In the genomic region with DNA sequence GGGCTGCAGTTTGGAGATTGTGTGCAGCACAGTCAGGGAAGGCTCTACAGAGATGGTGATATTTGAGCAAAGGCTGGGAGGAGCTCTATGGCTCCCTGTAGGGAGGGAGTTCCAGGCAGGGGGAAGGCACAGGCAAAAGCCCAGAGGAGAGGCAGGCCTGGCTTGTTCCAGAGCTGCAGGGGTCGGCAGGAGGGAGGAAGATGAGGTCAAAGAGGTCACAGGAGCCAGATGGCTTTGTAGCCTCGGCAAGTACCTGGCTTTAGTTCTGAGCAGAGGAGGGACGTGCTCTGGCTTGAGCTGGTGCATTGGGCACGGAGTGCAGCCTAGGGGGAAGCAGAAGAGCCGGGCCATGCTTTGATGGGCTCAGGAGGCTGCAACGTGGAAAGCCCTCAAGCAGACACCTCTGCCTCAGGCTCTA, we compare ENCODE assay signal across 1 cellular context.
TF ChIP-seq lines count a peak whose summit lies in the region.

No MANE protein-coding gene starts in this region.

TF ChIP-seq in HepG2, 621 proteins besides CTCF, POLR2A, EP300 and RAD21 (continued from another document and continues in another):
- TF ChIP-seq, protein P1, sequence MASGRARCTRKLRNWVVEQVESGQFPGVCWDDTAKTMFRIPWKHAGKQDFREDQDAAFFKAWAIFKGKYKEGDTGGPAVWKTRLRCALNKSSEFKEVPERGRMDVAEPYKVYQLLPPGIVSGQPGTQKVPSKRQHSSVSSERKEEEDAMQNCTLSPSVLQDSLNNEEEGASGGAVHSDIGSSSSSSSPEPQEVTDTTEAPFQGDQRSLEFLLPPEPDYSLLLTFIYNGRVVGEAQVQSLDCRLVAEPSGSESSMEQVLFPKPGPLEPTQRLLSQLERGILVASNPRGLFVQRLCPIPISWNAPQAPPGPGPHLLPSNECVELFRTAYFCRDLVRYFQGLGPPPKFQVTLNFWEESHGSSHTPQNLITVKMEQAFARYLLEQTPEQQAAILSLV (CRISPR knock-in tag; IDR thresholded peaks at IDR 0.05; ENCODE audit: borderline replicate concordance): no peak
- TF ChIP-seq, protein P2, sequence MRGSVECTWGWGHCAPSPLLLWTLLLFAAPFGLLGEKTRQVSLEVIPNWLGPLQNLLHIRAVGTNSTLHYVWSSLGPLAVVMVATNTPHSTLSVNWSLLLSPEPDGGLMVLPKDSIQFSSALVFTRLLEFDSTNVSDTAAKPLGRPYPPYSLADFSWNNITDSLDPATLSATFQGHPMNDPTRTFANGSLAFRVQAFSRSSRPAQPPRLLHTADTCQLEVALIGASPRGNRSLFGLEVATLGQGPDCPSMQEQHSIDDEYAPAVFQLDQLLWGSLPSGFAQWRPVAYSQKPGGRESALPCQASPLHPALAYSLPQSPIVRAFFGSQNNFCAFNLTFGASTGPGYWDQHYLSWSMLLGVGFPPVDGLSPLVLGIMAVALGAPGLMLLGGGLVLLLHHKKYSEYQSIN (CRISPR knock-in tag; IDR thresholded peaks at IDR 0.05; ENCODE audit: borderline replicate concordance): no peak
- TF ChIP-seq, protein P3, sequence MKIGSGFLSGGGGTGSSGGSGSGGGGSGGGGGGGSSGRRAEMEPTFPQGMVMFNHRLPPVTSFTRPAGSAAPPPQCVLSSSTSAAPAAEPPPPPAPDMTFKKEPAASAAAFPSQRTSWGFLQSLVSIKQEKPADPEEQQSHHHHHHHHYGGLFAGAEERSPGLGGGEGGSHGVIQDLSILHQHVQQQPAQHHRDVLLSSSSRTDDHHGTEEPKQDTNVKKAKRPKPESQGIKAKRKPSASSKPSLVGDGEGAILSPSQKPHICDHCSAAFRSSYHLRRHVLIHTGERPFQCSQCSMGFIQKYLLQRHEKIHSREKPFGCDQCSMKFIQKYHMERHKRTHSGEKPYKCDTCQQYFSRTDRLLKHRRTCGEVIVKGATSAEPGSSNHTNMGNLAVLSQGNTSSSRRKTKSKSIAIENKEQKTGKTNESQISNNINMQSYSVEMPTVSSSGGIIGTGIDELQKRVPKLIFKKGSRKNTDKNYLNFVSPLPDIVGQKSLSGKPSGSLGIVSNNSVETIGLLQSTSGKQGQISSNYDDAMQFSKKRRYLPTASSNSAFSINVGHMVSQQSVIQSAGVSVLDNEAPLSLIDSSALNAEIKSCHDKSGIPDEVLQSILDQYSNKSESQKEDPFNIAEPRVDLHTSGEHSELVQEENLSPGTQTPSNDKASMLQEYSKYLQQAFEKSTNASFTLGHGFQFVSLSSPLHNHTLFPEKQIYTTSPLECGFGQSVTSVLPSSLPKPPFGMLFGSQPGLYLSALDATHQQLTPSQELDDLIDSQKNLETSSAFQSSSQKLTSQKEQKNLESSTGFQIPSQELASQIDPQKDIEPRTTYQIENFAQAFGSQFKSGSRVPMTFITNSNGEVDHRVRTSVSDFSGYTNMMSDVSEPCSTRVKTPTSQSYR (CRISPR knock-in tag; IDR thresholded peaks at IDR 0.05; ENCODE audit: borderline replicate concordance): no peak
- TF ChIP-seq SAP130 (CRISPR knock-in tag; IDR thresholded peaks at IDR 0.05; ENCODE audit: low read depth): peak; percentile 27; the same call in 1 of the 2 replicates
- 0 out of 3 replicates have a peak, but pooled peaks have one; percentile 17 for TF ChIP-seq MXI1 (IDR thresholded peaks at IDR 0.05; ENCODE audit: borderline replicate concordance, low read depth, low read length)
- TF ChIP-seq SCMH1 (CRISPR knock-in tag; IDR thresholded peaks at IDR 0.05; ENCODE audit: borderline replicate concordance): no peak
- TF ChIP-seq, protein P4, sequence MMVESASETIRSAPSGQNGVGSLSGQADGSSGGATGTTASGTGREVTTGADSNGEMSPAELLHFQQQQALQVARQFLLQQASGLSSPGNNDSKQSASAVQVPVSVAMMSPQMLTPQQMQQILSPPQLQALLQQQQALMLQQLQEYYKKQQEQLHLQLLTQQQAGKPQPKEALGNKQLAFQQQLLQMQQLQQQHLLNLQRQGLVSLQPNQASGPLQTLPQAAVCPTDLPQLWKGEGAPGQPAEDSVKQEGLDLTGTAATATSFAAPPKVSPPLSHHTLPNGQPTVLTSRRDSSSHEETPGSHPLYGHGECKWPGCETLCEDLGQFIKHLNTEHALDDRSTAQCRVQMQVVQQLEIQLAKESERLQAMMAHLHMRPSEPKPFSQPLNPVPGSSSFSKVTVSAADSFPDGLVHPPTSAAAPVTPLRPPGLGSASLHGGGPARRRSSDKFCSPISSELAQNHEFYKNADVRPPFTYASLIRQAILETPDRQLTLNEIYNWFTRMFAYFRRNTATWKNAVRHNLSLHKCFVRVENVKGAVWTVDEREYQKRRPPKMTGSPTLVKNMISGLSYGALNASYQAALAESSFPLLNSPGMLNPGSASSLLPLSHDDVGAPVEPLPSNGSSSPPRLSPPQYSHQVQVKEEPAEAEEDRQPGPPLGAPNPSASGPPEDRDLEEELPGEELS (CRISPR knock-in tag; IDR thresholded peaks at IDR 0.05): no peak
- TF ChIP-seq ZNF672 (CRISPR knock-in tag; IDR thresholded peaks at IDR 0.05): no peak
- TF ChIP-seq, protein P5, sequence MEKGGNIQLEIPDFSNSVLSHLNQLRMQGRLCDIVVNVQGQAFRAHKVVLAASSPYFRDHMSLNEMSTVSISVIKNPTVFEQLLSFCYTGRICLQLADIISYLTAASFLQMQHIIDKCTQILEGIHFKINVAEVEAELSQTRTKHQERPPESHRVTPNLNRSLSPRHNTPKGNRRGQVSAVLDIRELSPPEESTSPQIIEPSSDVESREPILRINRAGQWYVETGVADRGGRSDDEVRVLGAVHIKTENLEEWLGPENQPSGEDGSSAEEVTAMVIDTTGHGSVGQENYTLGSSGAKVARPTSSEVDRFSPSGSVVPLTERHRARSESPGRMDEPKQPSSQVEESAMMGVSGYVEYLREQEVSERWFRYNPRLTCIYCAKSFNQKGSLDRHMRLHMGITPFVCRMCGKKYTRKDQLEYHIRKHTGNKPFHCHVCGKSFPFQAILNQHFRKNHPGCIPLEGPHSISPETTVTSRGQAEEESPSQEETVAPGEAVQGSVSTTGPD (CRISPR knock-in tag; IDR thresholded peaks at IDR 0.05): no peak
- TF ChIP-seq ZC3H4 (CRISPR knock-in tag; IDR thresholded peaks at IDR 0.05; ENCODE audit: borderline replicate concordance): no peak
- 0 out of 2 replicates have a peak, but pooled peaks have one; percentile 30 for TF ChIP-seq ZMYM4 (CRISPR knock-in tag; IDR thresholded peaks at IDR 0.05)
- no peak for TF ChIP-seq ZNF530 (CRISPR knock-in tag; IDR thresholded peaks at IDR 0.05; ENCODE audit: low read depth)
- no peak for TF ChIP-seq ZNF546 (CRISPR knock-in tag; conservative IDR thresholded peaks at IDR 0.05)
- no peak for TF ChIP-seq ZNF878 (CRISPR knock-in tag; IDR thresholded peaks at IDR 0.05)
- TF ChIP-seq PITX1 (CRISPR knock-in tag; IDR thresholded peaks at IDR 0.05): no peak
- no peak for TF ChIP-seq CENPT (CRISPR knock-in tag; IDR thresholded peaks at IDR 0.05; ENCODE audit: low read depth)
- no peak for TF ChIP-seq ZNF101 (CRISPR knock-in tag; IDR thresholded peaks at IDR 0.05; ENCODE audit: borderline replicate concordance, low read depth)
- no peak for TF ChIP-seq SIN3A (IDR thresholded peaks at IDR 0.05; ENCODE audit: borderline replicate concordance, low read depth, low read length)
- no peak for TF ChIP-seq ZBTB1 (CRISPR knock-in tag; IDR thresholded peaks at IDR 0.05; ENCODE audit: borderline replicate concordance)
- TF ChIP-seq, protein P6, sequence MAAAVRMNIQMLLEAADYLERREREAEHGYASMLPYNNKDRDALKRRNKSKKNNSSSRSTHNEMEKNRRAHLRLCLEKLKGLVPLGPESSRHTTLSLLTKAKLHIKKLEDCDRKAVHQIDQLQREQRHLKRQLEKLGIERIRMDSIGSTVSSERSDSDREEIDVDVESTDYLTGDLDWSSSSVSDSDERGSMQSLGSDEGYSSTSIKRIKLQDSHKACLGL (CRISPR knock-in tag; IDR thresholded peaks at IDR 0.05): no peak
- TF ChIP-seq FOXK1 (CRISPR knock-in tag; IDR thresholded peaks at IDR 0.05; ENCODE audit: borderline replicate concordance, low read depth): no peak
- no peak for TF ChIP-seq SIX4 (CRISPR knock-in tag; IDR thresholded peaks at IDR 0.05)
- TF ChIP-seq, protein P7, sequence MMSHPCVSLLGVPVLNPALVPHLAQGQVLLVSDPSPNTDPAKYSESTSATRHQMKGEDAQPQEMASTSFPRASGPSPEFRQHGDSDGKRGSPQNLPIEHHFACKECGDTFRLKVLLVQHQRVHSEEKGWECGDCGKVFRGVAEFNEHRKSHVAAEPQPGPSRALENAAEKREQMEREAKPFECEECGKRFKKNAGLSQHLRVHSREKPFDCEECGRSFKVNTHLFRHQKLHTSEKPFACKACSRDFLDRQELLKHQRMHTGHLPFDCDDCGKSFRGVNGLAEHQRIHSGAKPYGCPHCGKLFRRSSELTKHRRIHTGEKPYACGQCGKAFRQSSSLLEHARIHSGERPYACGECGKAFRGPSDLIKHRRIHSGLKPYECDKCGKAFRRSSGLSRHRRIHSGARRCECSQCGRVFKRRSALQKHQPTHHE (CRISPR knock-in tag; IDR thresholded peaks at IDR 0.05; ENCODE audit: borderline replicate concordance): no peak
- TF ChIP-seq XRCC5 (optimal IDR thresholded peaks at IDR 0.05; ENCODE audit: low read length): peak; percentile 73
- TF ChIP-seq, protein P8, sequence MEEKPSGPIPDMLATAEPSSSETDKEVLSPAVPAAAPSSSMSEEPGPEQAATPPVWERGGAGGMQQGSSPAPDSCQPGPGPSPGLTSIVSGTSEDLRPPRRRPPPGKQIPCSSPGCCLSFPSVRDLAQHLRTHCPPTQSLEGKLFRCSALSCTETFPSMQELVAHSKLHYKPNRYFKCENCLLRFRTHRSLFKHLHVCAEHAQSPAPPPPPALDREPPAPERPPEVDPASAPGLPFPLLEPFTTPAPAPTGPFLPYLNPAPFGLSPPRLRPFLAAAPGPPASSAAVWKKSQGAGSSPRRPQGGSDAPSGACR (CRISPR knock-in tag; IDR thresholded peaks at IDR 0.05): no peak
- no peak for TF ChIP-seq ESRRA (CRISPR knock-in tag; IDR thresholded peaks at IDR 0.05; ENCODE audit: low read depth)
- TF ChIP-seq, protein P9, sequence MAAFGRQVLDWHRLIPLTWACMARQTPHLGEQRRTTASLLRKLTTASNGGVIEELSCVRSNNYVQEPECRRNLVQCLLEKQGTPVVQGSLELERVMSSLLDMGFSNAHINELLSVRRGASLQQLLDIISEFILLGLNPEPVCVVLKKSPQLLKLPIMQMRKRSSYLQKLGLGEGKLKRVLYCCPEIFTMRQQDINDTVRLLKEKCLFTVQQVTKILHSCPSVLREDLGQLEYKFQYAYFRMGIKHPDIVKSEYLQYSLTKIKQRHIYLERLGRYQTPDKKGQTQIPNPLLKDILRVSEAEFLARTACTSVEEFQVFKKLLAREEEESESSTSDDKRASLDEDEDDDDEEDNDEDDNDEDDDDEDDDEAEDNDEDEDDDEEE (CRISPR knock-in tag; IDR thresholded peaks at IDR 0.05): no peak
- TF ChIP-seq, protein P10, sequence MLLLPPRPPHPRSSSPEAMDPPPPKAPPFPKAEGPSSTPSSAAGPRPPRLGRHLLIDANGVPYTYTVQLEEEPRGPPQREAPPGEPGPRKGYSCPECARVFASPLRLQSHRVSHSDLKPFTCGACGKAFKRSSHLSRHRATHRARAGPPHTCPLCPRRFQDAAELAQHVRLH (CRISPR knock-in tag; IDR thresholded peaks at IDR 0.05; ENCODE audit: borderline replicate concordance, low read depth): no peak
- TF ChIP-seq ZFP36 (IDR thresholded peaks at IDR 0.05; ENCODE audit: borderline replicate concordance, low read depth, low read length, partially characterized antibody): no peak
- TF ChIP-seq KMT2B (CRISPR knock-in tag; IDR thresholded peaks at IDR 0.05): peak; percentile 20; the same call in 1 of the 2 replicates
- TF ChIP-seq EHMT2 (IDR thresholded peaks at IDR 0.05; ENCODE audit: borderline replicate concordance, low read depth, low read length): no peak
- TF ChIP-seq, protein P11, sequence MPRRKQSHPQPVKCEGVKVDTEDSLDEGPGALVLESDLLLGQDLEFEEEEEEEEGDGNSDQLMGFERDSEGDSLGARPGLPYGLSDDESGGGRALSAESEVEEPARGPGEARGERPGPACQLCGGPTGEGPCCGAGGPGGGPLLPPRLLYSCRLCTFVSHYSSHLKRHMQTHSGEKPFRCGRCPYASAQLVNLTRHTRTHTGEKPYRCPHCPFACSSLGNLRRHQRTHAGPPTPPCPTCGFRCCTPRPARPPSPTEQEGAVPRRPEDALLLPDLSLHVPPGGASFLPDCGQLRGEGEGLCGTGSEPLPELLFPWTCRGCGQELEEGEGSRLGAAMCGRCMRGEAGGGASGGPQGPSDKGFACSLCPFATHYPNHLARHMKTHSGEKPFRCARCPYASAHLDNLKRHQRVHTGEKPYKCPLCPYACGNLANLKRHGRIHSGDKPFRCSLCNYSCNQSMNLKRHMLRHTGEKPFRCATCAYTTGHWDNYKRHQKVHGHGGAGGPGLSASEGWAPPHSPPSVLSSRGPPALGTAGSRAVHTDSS (CRISPR knock-in tag; conservative IDR thresholded peaks at IDR 0.05): no peak
- TF ChIP-seq, protein P12, sequence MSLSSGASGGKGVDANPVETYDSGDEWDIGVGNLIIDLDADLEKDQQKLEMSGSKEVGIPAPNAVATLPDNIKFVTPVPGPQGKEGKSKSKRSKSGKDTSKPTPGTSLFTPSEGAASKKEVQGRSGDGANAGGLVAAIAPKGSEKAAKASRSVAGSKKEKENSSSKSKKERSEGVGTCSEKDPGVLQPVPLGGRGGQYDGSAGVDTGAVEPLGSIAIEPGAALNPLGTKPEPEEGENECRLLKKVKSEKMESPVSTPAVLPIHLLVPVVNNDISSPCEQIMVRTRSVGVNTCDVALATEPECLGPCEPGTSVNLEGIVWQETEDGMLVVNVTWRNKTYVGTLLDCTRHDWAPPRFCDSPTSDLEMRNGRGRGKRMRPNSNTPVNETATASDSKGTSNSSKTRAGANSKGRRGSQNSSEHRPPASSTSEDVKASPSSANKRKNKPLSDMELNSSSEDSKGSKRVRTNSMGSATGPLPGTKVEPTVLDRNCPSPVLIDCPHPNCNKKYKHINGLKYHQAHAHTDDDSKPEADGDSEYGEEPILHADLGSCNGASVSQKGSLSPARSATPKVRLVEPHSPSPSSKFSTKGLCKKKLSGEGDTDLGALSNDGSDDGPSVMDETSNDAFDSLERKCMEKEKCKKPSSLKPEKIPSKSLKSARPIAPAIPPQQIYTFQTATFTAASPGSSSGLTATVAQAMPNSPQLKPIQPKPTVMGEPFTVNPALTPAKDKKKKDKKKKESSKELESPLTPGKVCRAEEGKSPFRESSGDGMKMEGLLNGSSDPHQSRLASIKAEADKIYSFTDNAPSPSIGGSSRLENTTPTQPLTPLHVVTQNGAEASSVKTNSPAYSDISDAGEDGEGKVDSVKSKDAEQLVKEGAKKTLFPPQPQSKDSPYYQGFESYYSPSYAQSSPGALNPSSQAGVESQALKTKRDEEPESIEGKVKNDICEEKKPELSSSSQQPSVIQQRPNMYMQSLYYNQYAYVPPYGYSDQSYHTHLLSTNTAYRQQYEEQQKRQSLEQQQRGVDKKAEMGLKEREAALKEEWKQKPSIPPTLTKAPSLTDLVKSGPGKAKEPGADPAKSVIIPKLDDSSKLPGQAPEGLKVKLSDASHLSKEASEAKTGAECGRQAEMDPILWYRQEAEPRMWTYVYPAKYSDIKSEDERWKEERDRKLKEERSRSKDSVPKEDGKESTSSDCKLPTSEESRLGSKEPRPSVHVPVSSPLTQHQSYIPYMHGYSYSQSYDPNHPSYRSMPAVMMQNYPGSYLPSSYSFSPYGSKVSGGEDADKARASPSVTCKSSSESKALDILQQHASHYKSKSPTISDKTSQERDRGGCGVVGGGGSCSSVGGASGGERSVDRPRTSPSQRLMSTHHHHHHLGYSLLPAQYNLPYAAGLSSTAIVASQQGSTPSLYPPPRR (CRISPR knock-in tag; IDR thresholded peaks at IDR 0.05; ENCODE audit: borderline replicate concordance): 0 out of 2 replicates have a peak, but pooled peaks have one; percentile 19
- peak; percentile 6; the same call in 1 of the 2 replicates for TF ChIP-seq NR2F6 (IDR thresholded peaks at IDR 0.05)
- TF ChIP-seq NR2F6 (CRISPR knock-in tag; IDR thresholded peaks at IDR 0.05): peak; percentile 50; the same call in 1 of the 2 replicates
- no peak for TF ChIP-seq ZNF225 (CRISPR knock-in tag; IDR thresholded peaks at IDR 0.05)
